ENCODE assay signal across 1 cellular context in the genomic region with DNA sequence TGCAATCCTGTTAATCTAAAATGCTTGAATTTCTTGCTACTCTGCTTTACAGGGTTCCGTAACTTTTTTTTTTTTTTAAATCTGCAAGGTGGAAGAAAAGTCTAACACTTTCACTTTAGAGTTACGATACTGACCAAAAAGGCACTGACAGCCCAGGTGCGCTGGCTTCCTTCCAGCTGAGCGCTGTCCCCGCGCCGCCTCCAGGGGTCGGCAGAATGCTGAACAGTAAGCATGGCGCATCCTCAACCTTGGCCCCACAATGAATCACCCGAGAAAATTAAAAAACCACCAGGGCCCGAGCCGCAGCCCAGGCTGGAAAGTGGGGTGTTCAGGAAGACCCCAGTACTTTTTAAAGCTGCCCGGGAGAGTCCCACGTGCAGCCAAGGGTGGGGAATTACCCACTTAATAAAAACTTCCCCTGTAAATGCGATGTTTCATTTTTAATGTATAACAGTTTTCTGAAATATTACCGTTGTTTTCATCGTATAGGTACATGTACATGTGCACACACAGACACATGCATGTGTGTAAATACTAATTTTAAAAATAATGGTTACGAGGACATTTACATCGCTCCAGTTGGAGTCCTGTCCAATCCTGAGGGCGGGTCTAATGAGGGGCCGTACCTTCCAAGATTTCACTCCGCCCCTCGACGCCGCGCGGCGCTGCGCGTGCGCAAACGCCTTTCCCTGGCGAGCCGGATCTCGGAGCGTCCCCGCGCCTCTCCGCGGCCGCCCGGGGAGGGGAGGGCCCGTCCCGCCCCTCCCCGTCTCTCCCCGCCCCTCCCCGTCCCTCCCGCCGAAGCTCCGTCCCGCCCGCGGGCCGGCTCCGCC.
TF ChIP-seq lines count a peak whose summit lies in the region.

No MANE protein-coding gene starts in this region.

TF ChIP-seq in H1, 55 proteins besides CTCF, POLR2A, EP300 and RAD21:
- TF ChIP-seq YY1 (IDR thresholded peaks at IDR 0.05; ENCODE audit: low read depth, low read length) (peak; percentile 56; the same call in 1 of the 2 replicates), SUZ12 (IDR thresholded peaks at IDR 0.05; ENCODE audit: low read length) (no peak), HDAC2 (IDR thresholded peaks at IDR 0.05; ENCODE audit: borderline replicate concordance in 1 of 2, low read depth in 2 of 2, low read length in 2 of 2) (peak in 1 of 2 experiments; percentile 82; a peak in 1 of 4 replicates), SIN3A (conservative IDR thresholded peaks at IDR 0.05 in 1 of 2, IDR thresholded peaks at IDR 0.05 in 1 of 2; ENCODE audit: low read depth in 1 of 2, low read length in 2 of 2) (peak; percentile 97 to 99), SAP30 (IDR thresholded peaks at IDR 0.05; ENCODE audit: insufficient read depth, insufficient replicate concordance, low read length) (peak; percentile 97), TCF12 (IDR thresholded peaks at IDR 0.05; ENCODE audit: low read depth, low read length) (0 out of 2 replicates have a peak, but pooled peaks have one; percentile 61), ZNF274 (IDR thresholded peaks at IDR 0.05; ENCODE audit: borderline replicate concordance, extremely low read depth, low read length) (no peak), MAX (IDR thresholded peaks at IDR 0.05) (peak; percentile 69), TEAD4 (IDR thresholded peaks at IDR 0.05; ENCODE audit: low read depth, low read length) (peak; percentile 38; the same call in 1 of the 2 replicates), ASH2L (IDR thresholded peaks at IDR 0.05; ENCODE audit: low read length) (no peak), CHD2 (IDR thresholded peaks at IDR 0.05; ENCODE audit: low read length) (0 out of 2 replicates have a peak, but pooled peaks have one; percentile 31), NRF1 (IDR thresholded peaks at IDR 0.05; ENCODE audit: low read depth, low read length) (peak; percentile 85), JUND (IDR thresholded peaks at IDR 0.05; ENCODE audit: low read length) (0 out of 2 replicates have a peak, but pooled peaks have one; percentile 36)
